ENCODE assay signal across 10 cellular contexts in genomic region chr14:21825845-21826244, GRCh38.
"Had no signal": no experiment of that assay in that cellular context is flagged by ENCODE, and none has a peak within 500 bp of the region (broad histone marks: within the 10 kb centered on the region; RNA-seq: fewer than 3 reads in every experiment).

No MANE protein-coding gene starts in this region.

- H3K27ac ChIP-seq: heart left ventricle, prostate gland, right lobe of liver, suprapubic skin, upper lobe of right lung had no signal

- H3K27me3 ChIP-seq: right lobe of liver, suprapubic skin, upper lobe of right lung had no signal

- ATAC-seq: heart left ventricle, right lobe of liver had no signal

- H3K36me3 Mint-ChIP-seq: natural killer cell treated with Interleukin-12 subunit alpha and Interleukin-12 subunit beta and Interleukin-15 and Interleukin-18, amount 100 ng/mL, for 72 hours; stimulated activated naive B cell treated with anti-CD40 and anti-IgM and Interleukin-4, amounts not matched to agents 10 μg/mL and 1 μg/mL and 100 μg/mL, for 72 hours had no signal

- H3K4me3 Mint-ChIP-seq: natural killer cell treated with Interleukin-12 subunit alpha and Interleukin-12 subunit beta and Interleukin-15 and Interleukin-18, amount 100 ng/mL, for 72 hours; stimulated activated naive B cell treated with anti-CD40 and anti-IgM and Interleukin-4, amounts not matched to agents 10 μg/mL and 1 μg/mL and 100 μg/mL, for 72 hours had no signal

- H3K27ac Mint-ChIP-seq: natural killer cell treated with Interleukin-12 subunit alpha and Interleukin-12 subunit beta and Interleukin-15 and Interleukin-18, amount 100 ng/mL, for 72 hours; stimulated activated naive B cell treated with anti-CD40 and anti-IgM and Interleukin-4, amounts not matched to agents 10 μg/mL and 1 μg/mL and 100 μg/mL, for 72 hours had no signal

- H3K4me1 Mint-ChIP-seq: stimulated activated naive B cell treated with anti-CD40 and anti-IgM and Interleukin-4, amounts not matched to agents 10 μg/mL and 1 μg/mL and 100 μg/mL, for 72 hours had no signal

- DNase-seq: activated CD4-positive, CD25-positive, alpha-beta regulatory T cell; activated CD8-positive, alpha-beta memory T cell treated with anti-CD3 and anti-CD28 coated beads for 24 hours; heart left ventricle; occipital lobe; right lobe of liver; stimulated activated naive B cell treated with anti-CD40 and anti-IgM and Interleukin-4, amounts not matched to agents 10 μg/mL and 1 μg/mL and 100 μg/mL, for 72 hours; upper lobe of right lung had no signal

- H3K9me3 ChIP-seq: heart left ventricle, prostate gland, right lobe of liver, suprapubic skin, upper lobe of right lung had no signal

- H3K9me3 Mint-ChIP-seq: natural killer cell treated with Interleukin-12 subunit alpha and Interleukin-12 subunit beta and Interleukin-15 and Interleukin-18, amount 100 ng/mL, for 72 hours; stimulated activated naive B cell treated with anti-CD40 and anti-IgM and Interleukin-4, amounts not matched to agents 10 μg/mL and 1 μg/mL and 100 μg/mL, for 72 hours had no signal
